In genomic region chr9:128636556-128637530, GRCh38 we compare ENCODE assay signal across 10 cellular contexts. TPM values are rescaled to one million over a fixed set of nuclear protein-coding genes. Genes with fewer than 3 reads are reported as not detected.
DNase-seq lines count a peak whose midpoint lies in the region; ATAC-seq lines count a peak whose summit lies in the region.
"Had no signal": no experiment of that assay in that cellular context is flagged by ENCODE, and none has a peak within 500 bp of the region (broad histone marks: within the 10 kb centered on the region; RNA-seq: fewer than 3 reads in every experiment).

No MANE protein-coding gene starts in this region.

- H3K27ac Mint-ChIP-seq in activated CD4-positive, alpha-beta T cell treated with anti-CD3 and anti-CD28 coated beads for 36 hours, result no peak overlapping the region
- H3K27ac Mint-ChIP-seq: activated T-helper 2 cell treated with anti-CD3 and anti-CD28 coated beads, Interferon-gamma antibody, Interleukin-2, Interleukin-4, amounts not matched to agents 10 μg/mL and 5 μg/mL and 100 μg/mL, durations not matched to agents 14 hours and 24 hours and 36 hours had no signal

- H3K36me3 ChIP-seq in rectal smooth muscle tissue (ENCODE audit: control insufficient read depth, insufficient read depth, low read length), result peaks cover 24% of the 10 kb centered on the region

- no peaks in the 10 kb centered on the region for H3K4me1 Mint-ChIP-seq in activated CD4-positive, alpha-beta T cell treated with anti-CD3 and anti-CD28 coated beads for 36 hours

- H3K27ac ChIP-seq in rectal smooth muscle tissue (ENCODE audit: low read depth, low read length), result peak overlapping the region; percentile 82

- H3K4me3 ChIP-seq in rectal smooth muscle tissue (ENCODE audit: low read length), result no peak overlapping the region

- intact Hi-C loops in activated CD4-positive, alpha-beta T cell treated with anti-CD3 and anti-CD28 coated beads for 36 hours (cut with DNase I, micrococcal nuclease), result no loop called here

- DNase-seq in DMS 273 treated with DMSO at 0.1 percent for 48 hours (lab: John Stamatoyannopoulos, UW) (peak; percentile 26), NCI-H2196 treated with DMSO at 0.1 percent for 48 hours (lab: John Stamatoyannopoulos, UW; ENCODE audit: unreplicated experiment) (peak; percentile 45), UCSD-AML1 (lab: John Stamatoyannopoulos, UW; ENCODE audit: unreplicated experiment) (no peak)
- DNase-seq in stimulated activated CD8-positive, alpha-beta memory T cell treated with anti-CD3 and anti-CD28 coated beads, Interleukin-4, amount 100 ng/mL, for 48 hours, result no peak
- DNase-seq in effector CD8-positive, alpha-beta T cell (lab: John Stamatoyannopoulos, UW), result no peak
- no peak for DNase-seq in activated CD4-positive, alpha-beta T cell treated with anti-CD3 and anti-CD28 coated beads for 36 hours
- DNase-seq: effector memory CD4-positive, alpha-beta T cell had no signal

- H3K36me3 Mint-ChIP-seq in activated CD4-positive, alpha-beta T cell treated with anti-CD3 and anti-CD28 coated beads for 36 hours (ENCODE audit: low read depth), result peaks cover 26% of the 10 kb centered on the region

- H3K27me3 ChIP-seq in rectal smooth muscle tissue (ENCODE audit: control insufficient read depth, insufficient read depth, low read length), result no peaks in the 10 kb centered on the region

- H3K4me3 Mint-ChIP-seq in activated CD4-positive, alpha-beta T cell treated with anti-CD3 and anti-CD28 coated beads for 36 hours, result no peak overlapping the region

- peaks cover 13% of the 10 kb centered on the region for H3K4me1 ChIP-seq in rectal smooth muscle tissue (ENCODE audit: control insufficient read depth, insufficient read depth, low read length)

- H3K9me3 Mint-ChIP-seq in activated CD4-positive, alpha-beta T cell treated with anti-CD3 and anti-CD28 coated beads for 36 hours (ENCODE audit: low read depth), result no peaks in the 10 kb centered on the region
- H3K9me3 Mint-ChIP-seq: activated T-helper 2 cell treated with anti-CD3 and anti-CD28 coated beads, Interferon-gamma antibody, Interleukin-2, Interleukin-4, amounts not matched to agents 10 μg/mL and 5 μg/mL and 100 μg/mL, durations not matched to agents 14 hours and 24 hours and 36 hours had no signal

- ATAC-seq in esophagus mucosa, result peak; percentile 2
- ATAC-seq in activated CD4-positive, alpha-beta T cell treated with anti-CD3 and anti-CD28 coated beads for 36 hours, result no peak

- H3K9ac ChIP-seq in rectal smooth muscle tissue (ENCODE audit: low read length), result no peak overlapping the region

- CTCF ChIA-PET in activated CD4-positive, alpha-beta T cell treated with anti-CD3 and anti-CD28 coated beads for 36 hours (lab: Charles Lee), result no interaction called here

- POLR2A ChIA-PET in activated CD4-positive, alpha-beta T cell treated with anti-CD3 and anti-CD28 coated beads for 36 hours (lab: Charles Lee), result no interaction called here

- H3K27me3 Mint-ChIP-seq in activated CD4-positive, alpha-beta T cell treated with anti-CD3 and anti-CD28 coated beads for 36 hours, result no peaks in the 10 kb centered on the region

RNA-seq across cellular contexts. Expression of gene DYNC2I2, which starts 19.8 kb away (rescaled TPM):
- 37.0 TPM for total RNA-seq in esophagus mucosa
- 10 to 100 TPM; 26.7 to 35.7 TPM for total RNA-seq in activated CD4-positive, alpha-beta T cell treated with anti-CD3 and anti-CD28 coated beads for 36 hours

RNA-seq across cellular contexts. Expression of gene SET, which starts 52.2 kb away (rescaled TPM):
- 267 TPM for total RNA-seq in esophagus mucosa
- 100 to 1,000 TPM; 673 to 682 TPM for total RNA-seq in activated CD4-positive, alpha-beta T cell treated with anti-CD3 and anti-CD28 coated beads for 36 hours

Comparison
In these comparisons a context has a peak if more than half of its experiments do, and no peak if none do; other contexts are left out.
1. DNase-seq: peak in DMS 273 treated with DMSO at 0.1 percent for 48 hours (single experiment) and NCI-H2196 treated with DMSO at 0.1 percent for 48 hours (single experiment); none in stimulated activated CD8-positive, alpha-beta memory T cell treated with anti-CD3 and anti-CD28 coated beads, Interleukin-4, amount 100 ng/mL, for 48 hours (single experiment), UCSD-AML1 (single experiment), effector CD8-positive, alpha-beta T cell (single experiment) and activated CD4-positive, alpha-beta T cell treated with anti-CD3 and anti-CD28 coated beads for 36 hours (single experiment).